ENCODE assay signal across 8 cellular contexts in genomic region chr5:138463335-138464017, GRCh38. TPM values are rescaled to one million over a fixed set of nuclear protein-coding genes. Genes with fewer than 3 reads are reported as not detected.
A peak's percentile ranks its signal among the peaks of the same experiment; 100 is the strongest.
DNase-seq lines count a peak whose midpoint lies in the region; ATAC-seq and TF ChIP-seq lines count a peak whose summit lies in the region.

No MANE protein-coding gene starts in this region.

- peaks cover 49% of the 10 kb centered on the region for H3K4me1 ChIP-seq in mononuclear cell (ENCODE audit: insufficient read depth, low read length)

- peaks cover 7% of the 10 kb centered on the region for H3K27me3 ChIP-seq in mononuclear cell (ENCODE audit: insufficient read depth, low read length)

- H3K9me3 Mint-ChIP-seq in Calu3 (ENCODE audit: low read depth, unreplicated experiment) (no peaks in the 10 kb centered on the region), chondrocyte (ENCODE audit: low read depth) (no peaks in the 10 kb centered on the region)

- H3K4me3 Mint-ChIP-seq in Calu3 (ENCODE audit: low read depth, unreplicated experiment) (peak overlapping the region; percentile 78), chondrocyte (ENCODE audit: unreplicated experiment) (peak overlapping the region; percentile 79)

- CTCF ChIA-PET in Calu3 (lab: Charles Lee), result interaction anchor here (0.6 to 3.1 kb wide), 4 partner anchors 13 to 250 kb away, joined by 3 to 35 read pairs (median 4); no protein-coding TSS in a partner anchor

- H3K36me3 Mint-ChIP-seq in Calu3 (ENCODE audit: insufficient read depth, unreplicated experiment), result peaks cover 54% of the 10 kb centered on the region
- H3K36me3 Mint-ChIP-seq in chondrocyte (ENCODE audit: low read depth), result peaks cover 17% of the 10 kb centered on the region

- DNase-seq in Calu3 (no peak), NCI-H2227 treated with DMSO at 0.1 percent for 48 hours (lab: John Stamatoyannopoulos, UW) (peak; percentile 55), chondrocyte (ENCODE audit: low spot score) (peak; percentile 55), LoVo (ENCODE audit: low spot score) (no peak), Ammon's horn (ENCODE audit: low spot score) (no peak)
- DNase-seq in activated CD4-positive, alpha-beta T cell treated with anti-CD3 and anti-CD28 coated beads, Interleukin-2, amount 50 U/mL, for 4 hours, result no peak

- no peaks in the 10 kb centered on the region for H3K9me3 ChIP-seq in mononuclear cell (ENCODE audit: low read depth, low read length)

- peaks cover 17% of the 10 kb centered on the region for H3K4me1 Mint-ChIP-seq in Calu3 (ENCODE audit: low read depth, unreplicated experiment)
- H3K4me1 Mint-ChIP-seq in chondrocyte (ENCODE audit: low read depth), result peaks cover 34% of the 10 kb centered on the region

- BruUV-seq in Calu3 (replicated peaks; lab: Mats Ljungman, UMichigan), result no TSS peak

- H3K27me3 Mint-ChIP-seq in Calu3 (ENCODE audit: unreplicated experiment), result peaks cover 34% of the 10 kb centered on the region
- peaks cover 3% of the 10 kb centered on the region for H3K27me3 Mint-ChIP-seq in chondrocyte (ENCODE audit: low read depth)

- H3K27ac Mint-ChIP-seq in Calu3 (ENCODE audit: unreplicated experiment) (peak overlapping the region; percentile 94), chondrocyte (ENCODE audit: unreplicated experiment) (peak overlapping the region; percentile 96)

- ATAC-seq in GM18907 (IDR thresholded peaks at IDR 0.05; ENCODE audit: unreplicated experiment), result no peak

- TF ChIP-seq CTCF in Calu3 (IDR thresholded peaks at IDR 0.05; ENCODE audit: unreplicated experiment) (no peak), chondrocyte (IDR thresholded peaks at IDR 0.05) (no peak)

- intact Hi-C loops in Calu3 (cut with micrococcal nuclease; ENCODE audit: unreplicated experiment), result loop anchor here (10.0 kb wide), 1 partner anchor 81 kb away; the partner anchor contains the start of gene ETF1

- H3K4me3 ChIP-seq in mononuclear cell (ENCODE audit: low read length), result peak overlapping the region; percentile 74

RNA-seq across cellular contexts. Expression of gene EGR1, which starts 1.8 kb away (rescaled TPM):
- total RNA-seq in Calu3 (2022), result 97.0 TPM in 2 replicates
- 47.6 to 103 TPM (median 82.5 TPM) in 3 replicates for total RNA-seq in chondrocyte
- 36.6 TPM for total RNA-seq in mononuclear cell

RNA-seq across cellular contexts. Expression of gene REEP2, which starts 24.6 kb away (rescaled TPM):
- 2.5 and 2.7 TPM in 2 replicates for total RNA-seq in Calu3 (2022)
- total RNA-seq in chondrocyte, result 30.2 to 35.1 TPM (median 34.6 TPM) in 3 replicates
- total RNA-seq in mononuclear cell, result not detected

Comparison
In these comparisons a context has a peak if more than half of its experiments do, and no peak if none do; other contexts are left out.
1. DNase-seq: peak in NCI-H2227 treated with DMSO at 0.1 percent for 48 hours (single experiment) and chondrocyte (single experiment); none in Calu3 (single experiment), LoVo (single experiment), Ammon's horn (single experiment) and activated CD4-positive, alpha-beta T cell treated with anti-CD3 and anti-CD28 coated beads, Interleukin-2, amount 50 U/mL, for 4 hours (0 of 2).